1 cellular context compared by ENCODE assay signal in genomic region chr16:86143666-86144065, GRCh38.
TF ChIP-seq lines count a peak whose summit lies in the region.

No MANE protein-coding gene starts in this region.

TF ChIP-seq in GM12878, 131 proteins besides CTCF, POLR2A, EP300 and RAD21 (continued from another document):
- TF ChIP-seq ATF2 (IDR thresholded peaks at IDR 0.05; ENCODE audit: low read length) (no peak), SMAD5 (IDR thresholded peaks at IDR 0.05; ENCODE audit: low read depth) (no peak), TBL1XR1 (IDR thresholded peaks at IDR 0.05; ENCODE audit: low read depth, low read length) (no peak), NFYA (IDR thresholded peaks at IDR 0.05; ENCODE audit: borderline replicate concordance, low read depth, low read length) (no peak), ZBTB40 (IDR thresholded peaks at IDR 0.05; ENCODE audit: borderline replicate concordance) (no peak)
TF ChIP-seq in GM12878: peak in this region for 0.
